Comparison of ENCODE assay signal across 12 cellular contexts in the genomic region with DNA sequence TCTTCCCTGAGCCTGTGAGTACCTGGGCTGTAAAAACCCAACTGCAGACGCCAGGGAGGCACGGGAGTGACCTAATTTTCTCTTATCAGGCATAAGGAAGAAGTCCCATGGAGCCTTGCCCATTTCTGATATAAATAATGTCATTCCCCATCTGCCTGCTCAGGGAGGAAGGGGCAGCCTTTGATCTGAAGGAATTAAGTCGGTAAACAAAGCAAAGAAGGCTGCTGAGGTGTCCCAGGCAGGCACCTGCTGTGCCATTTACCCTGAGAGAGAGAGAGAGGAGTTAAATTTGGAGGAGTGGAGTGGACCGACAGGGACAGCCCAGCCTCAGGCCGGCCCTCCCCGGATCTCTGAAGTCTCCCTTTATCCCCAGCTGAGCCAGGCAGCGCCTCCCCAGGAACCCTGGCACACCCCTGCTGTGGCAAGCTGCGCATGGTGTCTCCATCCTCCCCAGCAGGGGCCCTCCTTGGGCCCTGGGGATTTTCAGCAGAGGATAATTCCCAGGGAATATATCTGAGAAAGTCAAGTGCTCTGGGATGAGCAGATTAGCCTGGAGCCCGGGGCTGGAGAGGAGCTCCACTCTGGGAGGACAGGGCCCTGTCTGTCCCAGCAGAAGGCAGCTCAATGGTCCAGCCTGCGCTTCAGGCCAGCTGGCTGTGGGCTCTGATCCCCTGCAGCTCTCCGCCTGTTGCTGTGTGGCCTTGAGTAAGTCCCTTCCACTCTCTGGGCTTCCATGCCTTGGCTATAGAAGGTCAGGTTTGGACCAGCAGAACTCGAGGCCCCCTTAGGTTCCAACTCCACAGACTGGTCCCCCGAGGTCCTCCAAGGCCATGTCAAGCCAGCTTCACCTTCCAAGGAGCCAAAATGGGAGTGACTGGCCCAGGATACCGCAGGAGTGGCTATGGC. TPM values are rescaled to one million over a fixed set of nuclear protein-coding genes. Genes with fewer than 3 reads are reported as not detected.
A peak's percentile ranks its signal among the peaks of the same experiment; 100 is the strongest.
DNase-seq lines count a peak whose midpoint lies in the region; ATAC-seq, FAIRE-seq and TF ChIP-seq lines count a peak whose summit lies in the region.
"Had no signal": no experiment of that assay in that cellular context is flagged by ENCODE, and none has a peak within 500 bp of the region (broad histone marks: within the 10 kb centered on the region; RNA-seq: fewer than 3 reads in every experiment).

No MANE protein-coding gene starts in this region.

- TF ChIP-seq POLR2A in HepG2 (IDR thresholded peaks at IDR 0.05; ENCODE audit: insufficient read depth in 1 of 2, low read depth in 2 of 2, low read length in 2 of 2) = no peak

- peak; percentile 19 for ATAC-seq in HepG2

- peaks cover 0 to 7% (median 4%) of the 10 kb centered on the region in 3 donors for H3K27me3 Mint-ChIP-seq in immature natural killer cell (ENCODE audit: low read depth in 3 of 3)

- TF ChIP-seq EP300 in HepG2 (IDR thresholded peaks at IDR 0.05; ENCODE audit: low read depth in 2 of 2, low read length in 2 of 2) = no peak
- no peak for TF ChIP-seq EP300 in HepG2 (CRISPR knock-in tag; IDR thresholded peaks at IDR 0.05; ENCODE audit: borderline replicate concordance)

- H3K4me3 ChIP-seq in BLaER1 (peak overlapping the region; percentile 46), HFF-Myc (replicated peaks; ENCODE audit: low read depth, low read length) (no peak overlapping the region), HepG2 (replicated peaks in 1 of 3; ENCODE audit: insufficient read depth in 1 of 3, low read depth in 2 of 3, low read length in 3 of 3) (peak overlapping the region in 1 of 3 experiments; percentile 15; a peak in 1 of 6 replicates)

- no peak for TF ChIP-seq RAD21 in HepG2 (CRISPR knock-in tag; IDR thresholded peaks at IDR 0.05)

- H3K27me3 ChIP-seq in BLaER1 (no peaks in the 10 kb centered on the region), HepG2 (ENCODE audit: control insufficient read depth in 1 of 2, insufficient read depth in 2 of 2, low read length in 2 of 2) (peaks cover 3 to 30% of the 10 kb centered on the region in 2 experiments)

- H3K4me1 ChIP-seq in BLaER1 (peaks cover 97% of the 10 kb centered on the region), HepG2 (ENCODE audit: insufficient read depth, low read length) (peaks cover 43% of the 10 kb centered on the region)

- H3K9ac ChIP-seq in BLaER1 (peak overlapping the region; percentile 73), HepG2 (ENCODE audit: insufficient read depth, low read depth, low read length) (no peak overlapping the region)

- 1% methylated on average over 7 of the region's 14 CpGs for WGBS in HepG2 (ENCODE audit: low lambda C conversion rate)

- no peaks in the 10 kb centered on the region for H3K4me1 Mint-ChIP-seq in immature natural killer cell

- CTCF ChIA-PET in HepG2 (lab: Yijun Ruan, JAX; ENCODE audit: low intra/inter-chr PET ratio, low total read pairs) = no interaction called here

- H3K9me3 ChIP-seq in BLaER1 (no peaks in the 10 kb centered on the region), HepG2 (ENCODE audit: low read length) (no peaks in the 10 kb centered on the region)

- POLR2A ChIA-PET in HepG2 (lab: Yijun Ruan, JAX) = interaction anchor here (0.6 to 2.0 kb wide), 2 partner anchors 65 to 75 kb away, joined by 4 read pairs; a partner anchor contains a TSS

- H3K36me3 ChIP-seq in BLaER1 (no peaks in the 10 kb centered on the region), HepG2 (replicated peaks in 1 of 2; ENCODE audit: control insufficient read depth in 1 of 2, insufficient read depth in 2 of 2, low read length in 2 of 2) (no peaks in the 10 kb centered on the region)

- no peaks in the 10 kb centered on the region for H4K20me1 ChIP-seq in BLaER1
- no peaks in the 10 kb centered on the region for H4K20me1 ChIP-seq in HepG2 (ENCODE audit: insufficient read depth, low read length)

- peak; percentile 6 for TF ChIP-seq CTCF in HFF-Myc (IDR thresholded peaks at IDR 0.05; ENCODE audit: low read depth, low read length, missing control alignments)
- peak; percentile 36 for TF ChIP-seq CTCF in VCaP (conservative IDR thresholded peaks at IDR 0.05)
- TF ChIP-seq CTCF in HepG2 (CRISPR knock-in tag; IDR thresholded peaks at IDR 0.05) = no peak

- H3K36me3 Mint-ChIP-seq in immature natural killer cell = peaks cover 0 to 4% (median 4%) of the 10 kb centered on the region in 3 donors

- DNase-seq in HFF-Myc (ENCODE audit: extremely low read depth, low read depth) (no peak), HepG2 (ENCODE audit: low spot score) (no peak), inferior parietal cortex (ENCODE audit: extremely low spot score) (no peak), T1000 (lab: John Stamatoyannopoulos, UW) (no peak), immature natural killer cell (no peak)
- DNase-seq in activated CD4-positive, CD25-positive, alpha-beta regulatory T cell (lab: John Stamatoyannopoulos, UW) = no peak
- DNase-seq: activated CD8-positive, alpha-beta memory T cell treated with anti-CD3 and anti-CD28 coated beads, Interleukin-2, amount 50 U/mL, for 4 hours; T-helper 17 cell had no signal

- H2AFZ ChIP-seq in HepG2 (ENCODE audit: low read length) = no peak overlapping the region

- H3K4me2 ChIP-seq in BLaER1 (peak overlapping the region; percentile 97), HepG2 (ENCODE audit: low read depth, low read length) (peak overlapping the region; percentile 55)

- no peak overlapping the region for H3K27ac Mint-ChIP-seq in immature natural killer cell
- H3K27ac Mint-ChIP-seq: T-helper 17 cell had no signal

- in situ Hi-C loops in HepG2 (cut with HindIII; ENCODE audit: extremely low pct_ligation_motif_present, low pct_unique_long_range_greater_than_20kb) = loop anchor here (5.0 to 10.0 kb wide), 2 partner anchors 305 to 383 kb away; a partner anchor contains a TSS

- intact Hi-C loops in HepG2 (cut with micrococcal nuclease; ENCODE audit: unreplicated experiment) = loop anchor here (5.0 kb wide), 1 partner anchor 385 kb away; no protein-coding TSS in a partner anchor

- no peaks in the 10 kb centered on the region for H3K79me2 ChIP-seq in HepG2 (ENCODE audit: insufficient read depth, low read length)

- H3K27ac ChIP-seq in BLaER1 = peak overlapping the region; percentile 91
- peak overlapping the region; percentile 91 for H3K27ac ChIP-seq in VCaP
- H3K27ac ChIP-seq in HepG2 (ENCODE audit: extremely low read length, insufficient read depth, low read length) = no peak overlapping the region

- BruUV-seq in HepG2 (replicated peaks; lab: Mats Ljungman, UMichigan) = no TSS peak

- no peaks in the 10 kb centered on the region for H3K9me3 Mint-ChIP-seq in immature natural killer cell

- no peak for FAIRE-seq in HepG2 (lab: Jason Lieb, UNC)
- FAIRE-seq: HTR-8/SVneo had no signal

- no peak overlapping the region for H3K4me3 Mint-ChIP-seq in immature natural killer cell
- H3K4me3 Mint-ChIP-seq: T-helper 17 cell had no signal

TF ChIP-seq in HepG2, 621 proteins besides CTCF, POLR2A, EP300 and RAD21 (continues in another document):
- TF ChIP-seq SP140L (CRISPR knock-in tag; IDR thresholded peaks at IDR 0.05; ENCODE audit: borderline replicate concordance) = no peak

RNA-seq across cellular contexts. Expression of a gene that starts 17.5 kb away (rescaled TPM):
- not detected in 2 replicates for total RNA-seq in HepG2 (2016; rRNA removed; fragmentation: Illumina TruSeq; extraction: Trizol)
- not detected in 2 replicates for total RNA-seq in HepG2 (2016; cell fraction: cytosol; rRNA removed; fragmentation: Illumina TruSeq; extraction: Trizol; ENCODE audit: low read depth)
- not detected in 2 replicates for total RNA-seq in HepG2 (2016; cell fraction: insoluble cytoplasmic fraction; rRNA removed; fragmentation: Illumina TruSeq; extraction: Trizol)
- total RNA-seq in HepG2 (2016; cell fraction: membrane; rRNA removed; fragmentation: Illumina TruSeq; extraction: Trizol) = not detected in 2 replicates
- not detected in 2 replicates for total RNA-seq in HepG2 (2016; cell fraction: nucleus; rRNA removed; fragmentation: Illumina TruSeq; extraction: Trizol)
- polyA plus RNA-seq in HepG2 (2011; rRNA removed) (0.08 TPM in 1 of 2 replicates, not detected in the other), immature natural killer cell (under 1 TPM in 2 of 3 donors, not detected in 1; 0.14 TPM)
- polyA plus RNA-seq in HepG2 (2011; cell fraction: cytosol; rRNA removed) = 0.01 TPM in 1 of 2 replicates, not detected in the other
- polyA plus RNA-seq in HepG2 (2011; cell fraction: nucleus; rRNA removed) = 0.11 and 0.12 TPM in 2 replicates
- 0.05 TPM in 2 replicates for polyA plus RNA-seq in HepG2 (2012)
- not detected in 2 replicates for polyA plus RNA-seq in HepG2 (2016; cell fraction: cytosol; fragmentation: Illumina TruSeq; extraction: Trizol; ENCODE audit: low read depth)
- not detected in 2 replicates for polyA plus RNA-seq in HepG2 (2016; cell fraction: insoluble cytoplasmic fraction; fragmentation: Illumina TruSeq; extraction: Trizol; ENCODE audit: low read depth)
- polyA plus RNA-seq in HepG2 (2016; cell fraction: membrane; fragmentation: Illumina TruSeq; extraction: Trizol; ENCODE audit: low read depth) = not detected in 2 replicates
- polyA plus RNA-seq in HepG2 (2016; cell fraction: nucleus; fragmentation: Illumina TruSeq; extraction: Trizol; ENCODE audit: insufficient read depth, low read depth) = not detected in 2 replicates
- not detected in 2 replicates for polyA minus RNA-seq in HepG2 (2011; rRNA and poly(A)+ RNA removed; ENCODE audit: low replicate concordance)
- not detected in 2 replicates for polyA minus RNA-seq in HepG2 (2011; cell fraction: cytosol; rRNA and poly(A)+ RNA removed)
- polyA minus RNA-seq in HepG2 (2011; cell fraction: nucleus; rRNA and poly(A)+ RNA removed) = not detected in 2 replicates
- total RNA-seq: glomerular endothelial cell had no signal
